ENCODE assay signal across 28 cellular contexts in the genomic region with DNA sequence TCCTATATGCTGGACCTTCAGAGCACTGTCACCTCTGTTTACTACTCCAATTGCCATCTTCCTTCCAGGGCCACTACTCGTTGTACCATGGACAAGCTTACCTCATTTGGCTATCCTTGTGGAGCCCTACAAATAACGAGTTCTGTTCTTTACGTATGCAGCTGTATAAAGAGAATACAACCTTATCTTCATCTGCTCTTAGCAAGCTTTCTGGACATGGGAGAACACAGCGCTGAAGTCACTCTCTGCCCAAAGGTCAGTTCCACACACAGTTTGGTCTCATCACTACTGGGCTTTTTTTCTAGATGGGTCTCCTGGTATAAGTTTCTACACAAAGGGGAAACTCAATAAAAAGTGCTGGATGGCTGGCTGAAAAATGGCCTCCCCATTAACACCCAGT.
"Had no signal": no experiment of that assay in that cellular context is flagged by ENCODE, and none has a peak within 500 bp of the region (broad histone marks: within the 10 kb centered on the region; RNA-seq: fewer than 3 reads in every experiment).

No MANE protein-coding gene starts in this region.

- ATAC-seq: psoas muscle; right cardiac atrium; stimulated activated effector memory CD8-positive, alpha-beta T cell treated with anti-CD3 and anti-CD28 coated beads, Interleukin-12 subunit alpha, Interleukin-12 subunit beta, amount 100 ng/mL, for 72 hours; stimulated activated naive B cell treated with anti-CD40 and anti-IgM and Interleukin-4, amounts not matched to agents 10 μg/mL and 1 μg/mL and 100 μg/mL, for 72 hours had no signal

- H3K27ac Mint-ChIP-seq: nephron; neural progenitor cell; progenitor cell of endocrine pancreas; stimulated activated effector memory CD8-positive, alpha-beta T cell treated with anti-CD3 and anti-CD28 coated beads, Interleukin-12 subunit alpha, Interleukin-12 subunit beta, amount 100 ng/mL, for 72 hours; stimulated activated naive B cell treated with anti-CD40 and anti-IgM and Interleukin-4, amounts not matched to agents 10 μg/mL and 1 μg/mL and 100 μg/mL, for 72 hours; stimulated activated naive CD8-positive, alpha-beta T cell treated with anti-CD3 and anti-CD28 coated beads, Interleukin-15, Interleukin-2, amounts not matched to agents 100 ng/mL and 50 ng/mL, for 24 hours had no signal

- H3K27me3 ChIP-seq: neural progenitor cell, ovary, right lobe of liver, sigmoid colon, stomach, thyroid gland, tibial nerve, upper lobe of left lung, vagina had no signal

- H3K36me3 ChIP-seq: neural progenitor cell, ovary, right lobe of liver, thoracic aorta, thyroid gland, vagina had no signal

- DNase-seq: occipital lobe; ovary; posterior cingulate gyrus; psoas muscle; right cardiac atrium; right lobe of liver; sigmoid colon; small intestine; stimulated activated CD4-positive, alpha-beta T cell treated with anti-CD3 and anti-CD28 coated beads, Interleukin-15, amount 100 ng/mL, for 24 hours; stimulated activated CD4-positive, alpha-beta T cell treated with anti-CD3 and anti-CD28 coated beads, Interleukin-2, amount 100 ng/mL, for 24 hours; stimulated activated CD4-positive, alpha-beta T cell treated with anti-CD3 and anti-CD28 coated beads, Interleukin-2, amount 100 ng/mL, for 48 hours; stimulated activated CD4-positive, alpha-beta T cell treated with anti-CD3 and anti-CD28 coated beads, Interleukin-4, amount 100 ng/mL, for 24 hours; stimulated activated naive B cell treated with anti-CD40 and anti-IgM and Interleukin-4, amounts not matched to agents 10 μg/mL and 1 μg/mL and 100 μg/mL, for 72 hours; stimulated activated naive CD4-positive, alpha-beta T cell treated with Interleukin-2 at 50 U/mL for 16 hours; stomach; thyroid gland; trophoblast cell; upper lobe of left lung had no signal

- H3K9ac ChIP-seq: neural progenitor cell, parathyroid adenoma had no signal

- H3K27ac ChIP-seq: neural progenitor cell, ovary, parathyroid adenoma, psoas muscle, right lobe of liver, sigmoid colon, stomach, thoracic aorta, thyroid gland, upper lobe of left lung, vagina had no signal

- H3K4me2 ChIP-seq: neural progenitor cell had no signal

- H3K9me3 ChIP-seq: ovary, psoas muscle, right lobe of liver, sigmoid colon, stomach, thoracic aorta, thyroid gland, tibial nerve, upper lobe of left lung, vagina had no signal

- H2AFZ ChIP-seq: neural progenitor cell, parathyroid adenoma had no signal

- H3K4me1 Mint-ChIP-seq: nephron; neural progenitor cell; stimulated activated effector memory CD8-positive, alpha-beta T cell treated with anti-CD3 and anti-CD28 coated beads, Interleukin-12 subunit alpha, Interleukin-12 subunit beta, amount 100 ng/mL, for 72 hours; stimulated activated naive B cell treated with anti-CD40 and anti-IgM and Interleukin-4, amounts not matched to agents 10 μg/mL and 1 μg/mL and 100 μg/mL, for 72 hours had no signal

- FAIRE-seq: small intestine, urothelium cell line had no signal

- H3K36me3 Mint-ChIP-seq: stimulated activated effector memory CD8-positive, alpha-beta T cell treated with anti-CD3 and anti-CD28 coated beads, Interleukin-12 subunit alpha, Interleukin-12 subunit beta, amount 100 ng/mL, for 72 hours had no signal

- H3K4me3 ChIP-seq: neural progenitor cell, ovary, psoas muscle, right lobe of liver, sigmoid colon, stomach, thoracic aorta, thyroid gland, tibial nerve, upper lobe of left lung, vagina had no signal

- H3K4me3 Mint-ChIP-seq: nephron; neural progenitor cell; stimulated activated effector memory CD8-positive, alpha-beta T cell treated with anti-CD3 and anti-CD28 coated beads, Interleukin-12 subunit alpha, Interleukin-12 subunit beta, amount 100 ng/mL, for 72 hours; stimulated activated naive B cell treated with anti-CD40 and anti-IgM and Interleukin-4, amounts not matched to agents 10 μg/mL and 1 μg/mL and 100 μg/mL, for 72 hours; stimulated activated naive CD8-positive, alpha-beta T cell treated with anti-CD3 and anti-CD28 coated beads, Interleukin-15, Interleukin-2, amounts not matched to agents 100 ng/mL and 50 ng/mL, for 24 hours had no signal

- H3K27me3 Mint-ChIP-seq: stimulated activated naive B cell treated with anti-CD40 and anti-IgM and Interleukin-4, amounts not matched to agents 10 μg/mL and 1 μg/mL and 100 μg/mL, for 72 hours; stimulated activated naive CD8-positive, alpha-beta T cell treated with anti-CD3 and anti-CD28 coated beads, Interleukin-15, Interleukin-2, amounts not matched to agents 100 ng/mL and 50 ng/mL, for 24 hours had no signal

- H3K79me2 ChIP-seq: parathyroid adenoma had no signal

- H3K4me1 ChIP-seq: neural progenitor cell, parathyroid adenoma, psoas muscle, sigmoid colon, tibial nerve, upper lobe of left lung, vagina had no signal

- H3K9me3 Mint-ChIP-seq: nephron; neural progenitor cell; stimulated activated effector memory CD8-positive, alpha-beta T cell treated with anti-CD3 and anti-CD28 coated beads, Interleukin-12 subunit alpha, Interleukin-12 subunit beta, amount 100 ng/mL, for 72 hours; stimulated activated naive B cell treated with anti-CD40 and anti-IgM and Interleukin-4, amounts not matched to agents 10 μg/mL and 1 μg/mL and 100 μg/mL, for 72 hours; stimulated activated naive CD8-positive, alpha-beta T cell treated with anti-CD3 and anti-CD28 coated beads, Interleukin-15, Interleukin-2, amounts not matched to agents 100 ng/mL and 50 ng/mL, for 24 hours had no signal
